7 cellular contexts compared by ENCODE assay signal in the genomic region with DNA sequence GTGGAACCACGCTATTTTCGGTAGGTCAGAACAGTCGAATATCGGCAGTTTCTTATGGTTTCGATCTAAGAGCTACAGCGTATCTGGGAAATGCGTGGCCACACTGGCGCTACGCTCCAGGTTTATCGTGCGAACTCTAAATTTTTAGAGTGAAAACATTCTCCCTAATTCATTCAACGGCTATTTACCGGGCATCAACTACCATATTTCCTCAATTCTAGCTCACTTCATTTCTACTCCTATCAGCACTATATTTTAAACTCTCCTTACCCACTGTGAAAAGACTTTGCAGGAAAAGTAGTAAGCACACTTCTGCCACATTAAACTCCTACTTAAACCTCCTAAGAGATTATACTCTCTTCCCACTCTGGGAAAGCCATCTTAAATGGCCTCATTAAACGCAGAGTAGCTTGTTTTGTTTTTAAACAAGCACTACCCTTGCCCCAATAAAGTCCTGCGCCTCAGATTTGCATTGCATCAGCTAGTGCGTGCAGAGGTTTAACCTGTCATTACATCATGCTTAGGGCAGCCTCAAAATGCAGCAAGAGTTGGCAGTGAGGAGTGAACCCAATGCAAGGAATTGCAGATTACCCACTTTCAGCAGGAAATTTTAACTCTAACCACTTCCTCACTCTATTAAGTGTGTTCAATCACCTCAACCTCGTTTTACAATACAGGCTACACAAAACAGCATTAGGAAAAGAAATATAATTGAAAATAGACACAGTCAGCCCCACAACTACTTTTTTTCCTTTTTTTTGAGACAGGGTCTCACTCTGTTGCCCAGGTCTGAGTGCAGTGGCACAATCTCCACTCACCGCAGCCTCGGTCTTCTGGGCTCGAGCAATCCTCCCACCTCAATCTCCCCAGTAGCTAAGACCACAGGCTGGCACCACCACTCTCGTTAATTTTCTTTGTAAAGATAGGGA. TPM values are rescaled to one million over a fixed set of nuclear protein-coding genes. Genes with fewer than 3 reads are reported as not detected.
DNase-seq lines count a peak whose midpoint lies in the region; ATAC-seq, FAIRE-seq and TF ChIP-seq lines count a peak whose summit lies in the region.

No MANE protein-coding gene starts in this region.

- FAIRE-seq in kidney (lab: Jason Lieb, UNC), result no peak

- H3K9me3 ChIP-seq in kidney (ENCODE audit: control insufficient read depth in 1 of 2, low read length in 2 of 2), result no peaks in the 10 kb centered on the region

- TF ChIP-seq CTCF in GM10266 (IDR thresholded peaks at IDR 0.05; ENCODE audit: control insufficient read depth, insufficient read depth, low read depth, missing control alignments) (no peak), kidney (IDR thresholded peaks at IDR 0.05; ENCODE audit: borderline replicate concordance, extremely low read depth, insufficient read depth) (no peak)

- DNase-seq in GM10266 (ENCODE audit: extremely low spot score) (peak; percentile 68), HuH-7.5 (ENCODE audit: low spot score) (peak; percentile 33), SW 1271 (lab: John Stamatoyannopoulos, UW) (peak; percentile 24 to 71), T47D (ENCODE audit: low read depth in 1 of 2, low spot score in 1 of 2) (peak; percentile 26 to 70), kidney (no peak)
- DNase-seq in stimulated activated CD4-positive, alpha-beta T cell treated with anti-CD3 and anti-CD28 coated beads, Interleukin-2, amount 100 ng/mL, for 48 hours, result peak; percentile 32 to 48

- H3K9ac ChIP-seq in kidney (ENCODE audit: low read length in 2 of 2), result peak overlapping the region in 1 of 2 donors; percentile 43

- intact Hi-C loops in kidney (cut with DNase I), result no loop called here

- H3K4me1 ChIP-seq in kidney (ENCODE audit: control insufficient read depth in 1 of 2, insufficient read depth in 1 of 2, low read depth in 1 of 2, low read length in 2 of 2), result peaks cover 3 to 22% of the 10 kb centered on the region in 2 donors

- in situ Hi-C loops in T47D (cut with HindIII; ENCODE audit: low pct_unique_long_range_greater_than_20kb, low sequenced_read_pairs), result no loop called here

- peak overlapping the region; percentile 56 to 71 for H3K27ac ChIP-seq in kidney (ENCODE audit: low read depth in 2 of 2, low read length in 2 of 2)

- peak; percentile 68 for ATAC-seq in GM21723 (IDR thresholded peaks at IDR 0.05; ENCODE audit: unreplicated experiment)

- H3K4me3 ChIP-seq in kidney (ENCODE audit: low read length in 2 of 2), result peak overlapping the region; percentile 65 to 70

- no peaks in the 10 kb centered on the region for H3K36me3 ChIP-seq in kidney (ENCODE audit: control insufficient read depth in 1 of 2, insufficient read depth in 2 of 2, low read length in 2 of 2)

RNA-seq across cellular contexts. Expression of a gene that starts 18.8 kb away (rescaled TPM):
- 26.8 TPM for total RNA-seq in kidney
- 12.7 TPM for polyA plus RNA-seq in kidney (ENCODE audit: insufficient read depth, low read depth, low replicate concordance)
